19 cellular contexts compared by ENCODE assay signal in genomic region chr1:182085726-182086125, GRCh38. TPM values are rescaled to one million over a fixed set of nuclear protein-coding genes. Genes with fewer than 3 reads are reported as not detected.
A peak's percentile ranks its signal among the peaks of the same experiment; 100 is the strongest.
DNase-seq lines count a peak whose midpoint lies in the region; ATAC-seq and TF ChIP-seq lines count a peak whose summit lies in the region.
"Had no signal": no experiment of that assay in that cellular context is flagged by ENCODE, and none has a peak within 500 bp of the region (broad histone marks: within the 10 kb centered on the region; RNA-seq: fewer than 3 reads in every experiment).

No MANE protein-coding gene starts in this region.

- H3K36me3 Mint-ChIP-seq in activated naive CD4-positive, alpha-beta T cell treated with anti-CD3 and anti-CD28 coated beads, Interleukin-2, amount 10 ng/mL, durations not matched to agents 7 days and 5 days = no peaks in the 10 kb centered on the region
- H3K36me3 Mint-ChIP-seq in activated naive CD4-positive, alpha-beta T cell treated with anti-CD3 and anti-CD28 coated beads for 36 hours (ENCODE audit: low read depth) = no peaks in the 10 kb centered on the region
- no peaks in the 10 kb centered on the region for H3K36me3 Mint-ChIP-seq in naive thymus-derived CD4-positive, alpha-beta T cell

- no peak for ATAC-seq in naive thymus-derived CD4-positive, alpha-beta T cell

- no peaks in the 10 kb centered on the region for H3K9me3 ChIP-seq in naive thymus-derived CD4-positive, alpha-beta T cell (ENCODE audit: control insufficient read depth in 2 of 3, low read length in 3 of 3)
- no peaks in the 10 kb centered on the region for H3K9me3 ChIP-seq in Karpas-422 (ENCODE audit: low read length)
- H3K9me3 ChIP-seq: SK-N-SH had no signal

- H2AFZ ChIP-seq in Karpas-422 (ENCODE audit: low read length) = no peak overlapping the region

- in situ Hi-C loops in GM13977 (cut with MboI; ENCODE audit: low pct_unique_long_range_greater_than_20kb, low sequenced_read_pairs, unreplicated experiment) = loop anchor here (10.0 kb wide), 1 partner anchor 309 kb away; the partner anchor contains the start of gene GLUL

- H3K27ac ChIP-seq in RWPE1 = peak overlapping the region; percentile 39
- peak overlapping the region; percentile 40 for H3K27ac ChIP-seq in naive thymus-derived CD4-positive, alpha-beta T cell (ENCODE audit: low read depth, low read length)
- no peak overlapping the region for H3K27ac ChIP-seq in Karpas-422 (ENCODE audit: low read length)

- peaks cover 66% of the 10 kb centered on the region for H3K4me1 Mint-ChIP-seq in activated naive CD4-positive, alpha-beta T cell treated with anti-CD3 and anti-CD28 coated beads, Interleukin-2, amount 10 ng/mL, durations not matched to agents 7 days and 5 days
- H3K4me1 Mint-ChIP-seq in activated naive CD4-positive, alpha-beta T cell treated with anti-CD3 and anti-CD28 coated beads for 36 hours (ENCODE audit: low read depth) = peaks cover 40% of the 10 kb centered on the region
- peaks cover 27 to 58% (median 53%) of the 10 kb centered on the region in 7 donors for H3K4me1 Mint-ChIP-seq in naive thymus-derived CD4-positive, alpha-beta T cell

- no peaks in the 10 kb centered on the region for H3K36me3 ChIP-seq in naive thymus-derived CD4-positive, alpha-beta T cell (ENCODE audit: control insufficient read depth in 2 of 3, insufficient read depth in 3 of 3, low read length in 3 of 3)
- no peaks in the 10 kb centered on the region for H3K36me3 ChIP-seq in Karpas-422 (ENCODE audit: insufficient read depth, low read length)

- H4K20me1 ChIP-seq in Karpas-422 (ENCODE audit: insufficient read depth, low read depth, low read length) = no peaks in the 10 kb centered on the region

- no peak overlapping the region for H3K4me3 Mint-ChIP-seq in activated naive CD4-positive, alpha-beta T cell treated with anti-CD3 and anti-CD28 coated beads, Interleukin-2, amount 10 ng/mL, durations not matched to agents 7 days and 5 days
- H3K4me3 Mint-ChIP-seq in activated naive CD4-positive, alpha-beta T cell treated with anti-CD3 and anti-CD28 coated beads for 36 hours = no peak overlapping the region
- H3K4me3 Mint-ChIP-seq in naive thymus-derived CD4-positive, alpha-beta T cell = no peak overlapping the region
- H3K4me3 Mint-ChIP-seq: HFFc6 had no signal

- no peak overlapping the region for H3K4me3 ChIP-seq in naive thymus-derived CD4-positive, alpha-beta T cell (ENCODE audit: low read length)
- no peak overlapping the region for H3K4me3 ChIP-seq in Karpas-422 (ENCODE audit: low read length)

- POLR2A ChIA-PET in RWPE1 (lab: Yijun Ruan, JAX; ENCODE audit: low non-redundant PET) = no interaction called here
- POLR2A ChIA-PET in naive thymus-derived CD4-positive, alpha-beta T cell (lab: Charles Lee) = interaction anchor here (1.2 to 2.9 kb wide), 3 partner anchors 304 to 310 kb away, joined by 5 to 14 read pairs (median 11); partner anchors contain the start of gene GLUL

- no peak for TF ChIP-seq CTCF in RWPE1 (conservative IDR thresholded peaks at IDR 0.05; ENCODE audit: low read depth)
- TF ChIP-seq CTCF in GM13977 (IDR thresholded peaks at IDR 0.05; ENCODE audit: extremely low read depth, insufficient read depth, missing control alignments) = no peak

- H3K9ac ChIP-seq in Karpas-422 (ENCODE audit: low read length) = no peak overlapping the region
- H3K9ac ChIP-seq: SK-N-SH had no signal

- H3K27me3 ChIP-seq in naive thymus-derived CD4-positive, alpha-beta T cell (ENCODE audit: control insufficient read depth in 2 of 2, insufficient read depth in 2 of 2, low read length in 2 of 2) = no peaks in the 10 kb centered on the region
- no peaks in the 10 kb centered on the region for H3K27me3 ChIP-seq in Karpas-422 (ENCODE audit: low read length)

- CTCF ChIA-PET in activated naive CD4-positive, alpha-beta T cell treated with anti-CD3 and anti-CD28 coated beads, Interleukin-2, amount 10 ng/mL, durations not matched to agents 7 days and 5 days (lab: Charles Lee) = interaction anchor here (1.0 to 6.9 kb wide), 15 partner anchors 17 to 701 kb away, joined by 3 to 167 read pairs (median 5); partner anchors contain the start of genes GLUL, RGS16 and TEDDM1
- CTCF ChIA-PET in activated naive CD4-positive, alpha-beta T cell treated with anti-CD3 and anti-CD28 coated beads for 36 hours (lab: Charles Lee) = interaction anchor here (0.6 to 8.4 kb wide), 14 partner anchors 8 to 321 kb away, joined by 3 to 106 read pairs (median 6); partner anchors contain the start of gene GLUL
- CTCF ChIA-PET in RWPE1 (lab: Yijun Ruan, JAX) = interaction anchor here (0.6 to 5.7 kb wide), 9 partner anchors 9 to 511 kb away, joined by 3 to 40 read pairs (median 3); no protein-coding TSS in a partner anchor
- CTCF ChIA-PET in naive thymus-derived CD4-positive, alpha-beta T cell (lab: Charles Lee) = interaction anchor here (0.6 to 11.8 kb wide), 12 partner anchors 10 to 503 kb away, joined by 3 to 230 read pairs (median 6); partner anchors contain the start of genes GLUL, RNASEL and TEDDM1

- no peaks in the 10 kb centered on the region for H3K9me2 ChIP-seq in Karpas-422 (replicated peaks; ENCODE audit: insufficient read depth, low read length)
- H3K9me2 ChIP-seq: SK-N-SH had no signal

- intact Hi-C loops in activated naive CD4-positive, alpha-beta T cell treated with anti-CD3 and anti-CD28 coated beads for 36 hours (cut with micrococcal nuclease) = loop anchor here (1.0 to 2.0 kb wide), 9 partner anchors 58 to 701 kb away; partner anchors contain the start of genes GLUL and RNASEL
- intact Hi-C loops in naive thymus-derived CD4-positive, alpha-beta T cell (cut with micrococcal nuclease) = loop anchor here (1.0 to 10.0 kb wide), 13 partner anchors 56 to 759 kb away; partner anchors contain the start of genes GLUL (in 1 of the 2) and RGS16 (in 1 of the 2)

- peaks cover 15 to 47% of the 10 kb centered on the region in 2 donors for H3K4me1 ChIP-seq in naive thymus-derived CD4-positive, alpha-beta T cell (ENCODE audit: control insufficient read depth in 2 of 2, insufficient read depth in 2 of 2, low read length in 2 of 2)
- H3K4me1 ChIP-seq in Karpas-422 (ENCODE audit: low read length) = no peaks in the 10 kb centered on the region

- H3K9me3 Mint-ChIP-seq in activated naive CD4-positive, alpha-beta T cell treated with anti-CD3 and anti-CD28 coated beads, Interleukin-2, amount 10 ng/mL, durations not matched to agents 7 days and 5 days = no peaks in the 10 kb centered on the region
- H3K9me3 Mint-ChIP-seq in activated naive CD4-positive, alpha-beta T cell treated with anti-CD3 and anti-CD28 coated beads for 36 hours = no peaks in the 10 kb centered on the region
- H3K9me3 Mint-ChIP-seq in naive thymus-derived CD4-positive, alpha-beta T cell = no peaks in the 10 kb centered on the region
- H3K9me3 Mint-ChIP-seq: HFFc6 had no signal

- no peak overlapping the region for H3K4me2 ChIP-seq in Karpas-422 (ENCODE audit: low read depth, low read length, poor library complexity, severe bottlenecking)
- H3K4me2 ChIP-seq: SK-N-SH had no signal

- H3K27ac Mint-ChIP-seq in activated naive CD4-positive, alpha-beta T cell treated with anti-CD3 and anti-CD28 coated beads, Interleukin-2, amount 10 ng/mL, durations not matched to agents 7 days and 5 days = peak overlapping the region; percentile 89
- no peak overlapping the region for H3K27ac Mint-ChIP-seq in activated naive CD4-positive, alpha-beta T cell treated with anti-CD3 and anti-CD28 coated beads for 36 hours
- H3K27ac Mint-ChIP-seq in naive thymus-derived CD4-positive, alpha-beta T cell = peak overlapping the region in 7 of 9 donors; percentile 55 to 88 (median 83)
- H3K27ac Mint-ChIP-seq: HFFc6 had no signal

- no peaks in the 10 kb centered on the region for H3K79me2 ChIP-seq in Karpas-422 (ENCODE audit: low read length)

- H3K27me3 Mint-ChIP-seq in activated naive CD4-positive, alpha-beta T cell treated with anti-CD3 and anti-CD28 coated beads, Interleukin-2, amount 10 ng/mL, durations not matched to agents 7 days and 5 days = no peaks in the 10 kb centered on the region
- H3K27me3 Mint-ChIP-seq in activated naive CD4-positive, alpha-beta T cell treated with anti-CD3 and anti-CD28 coated beads for 36 hours (ENCODE audit: low read depth) = no peaks in the 10 kb centered on the region
- H3K27me3 Mint-ChIP-seq in naive thymus-derived CD4-positive, alpha-beta T cell = no peaks in the 10 kb centered on the region

- no peak for DNase-seq in activated naive CD4-positive, alpha-beta T cell treated with anti-CD3 and anti-CD28 coated beads, Interleukin-2, amount 10 ng/mL, durations not matched to agents 7 days and 5 days
- no peak for DNase-seq in activated naive CD4-positive, alpha-beta T cell treated with anti-CD3 and anti-CD28 coated beads for 36 hours
- DNase-seq in RWPE1 (ENCODE audit: low spot score) (no peak), NCI-H510A (lab: John Stamatoyannopoulos, UW) (no peak), GM13977 (ENCODE audit: low spot score) (no peak), Karpas-422 (no peak)
- DNase-seq in naive thymus-derived CD4-positive, alpha-beta T cell = no peak
- DNase-seq: DND-41, H7, HFFc6, NCI-H1092 treated with DMSO at 0.1 percent for 48 hours, NCI-H1436, NCI-H187, NCI-H774, SIG-M5, SK-N-SH, SW 1271 had no signal

RNA-seq across cellular contexts. Expression of gene ZNF648, which starts 24.2 kb away (rescaled TPM):
- total RNA-seq in activated naive CD4-positive, alpha-beta T cell treated with anti-CD3 and anti-CD28 coated beads for 36 hours = not detected
- total RNA-seq in naive thymus-derived CD4-positive, alpha-beta T cell = not detected
- polyA plus RNA-seq in naive thymus-derived CD4-positive, alpha-beta T cell = under 1 TPM; 0.07 to 0.13 TPM
- not detected in 2 replicates for total RNA-seq in Karpas-422 (2014; rRNA removed; shearing (Covaris generic); ENCODE audit: low replicate concordance)
- total RNA-seq: A673, HFFc6, M059J had no signal
- polyA plus RNA-seq: SK-N-SH had no signal
